In the genomic region with DNA sequence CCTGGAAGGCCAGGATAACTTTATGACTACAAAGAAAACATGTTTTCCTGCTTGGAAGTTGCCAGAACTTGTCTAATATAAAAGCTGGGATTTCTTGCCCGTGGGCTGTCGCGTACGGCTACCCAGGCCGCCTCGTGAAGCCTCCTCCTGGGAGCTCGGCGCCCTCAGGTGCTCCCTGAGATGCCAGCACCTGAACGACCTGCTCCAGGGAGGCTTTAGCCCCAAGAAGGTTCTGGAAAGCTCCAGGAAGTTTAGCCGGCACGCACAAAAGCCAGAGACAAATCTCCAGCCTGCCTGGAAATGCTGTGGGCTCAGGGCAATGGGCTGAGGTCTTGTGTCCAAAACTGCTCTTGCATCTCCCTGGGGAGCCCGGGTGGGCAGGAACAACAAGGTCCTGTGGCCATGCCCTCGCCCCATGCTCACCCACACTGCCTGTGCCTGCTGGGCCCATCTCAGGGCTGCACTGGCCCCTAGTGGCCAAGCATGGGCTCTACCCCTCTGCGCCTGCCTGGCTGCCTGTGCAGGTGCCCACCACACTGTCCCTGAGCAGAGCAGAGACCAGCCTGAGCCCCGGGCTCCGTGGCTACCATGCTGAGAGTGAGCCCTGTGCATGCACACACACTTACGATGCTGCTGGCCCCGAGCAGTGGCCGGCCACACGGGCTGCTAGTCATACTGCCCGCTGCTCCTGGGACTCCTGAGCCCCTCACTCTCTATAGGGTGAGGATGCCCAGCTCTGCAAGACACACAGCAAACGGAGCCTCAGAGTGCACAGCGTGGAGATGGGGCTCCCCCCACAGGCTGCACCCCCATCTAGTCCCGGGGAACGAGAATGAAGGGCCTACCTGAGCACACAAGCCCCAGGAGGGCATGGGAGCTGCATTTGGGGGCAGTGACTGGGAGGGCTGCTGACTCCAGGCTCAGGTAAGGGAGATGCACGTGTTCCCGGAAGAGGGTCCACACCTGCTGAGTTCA, we compare ENCODE assay signal across 8 cellular contexts. TPM values are rescaled to one million over a fixed set of nuclear protein-coding genes. Genes with fewer than 3 reads are reported as not detected.
DNase-seq lines count a peak whose midpoint lies in the region; ATAC-seq and TF ChIP-seq lines count a peak whose summit lies in the region.

No MANE protein-coding gene starts in this region.

- no peak overlapping the region for H2AFZ ChIP-seq in trophoblast cell (ENCODE audit: insufficient read depth, low read length, poor library complexity)

- no peaks in the 10 kb centered on the region for H3K9me3 ChIP-seq in trophoblast cell (ENCODE audit: insufficient read depth, low read depth, low read length)

- H3K79me2 ChIP-seq in trophoblast cell (ENCODE audit: control insufficient read depth, insufficient read depth, low read length, poor library complexity) = no peaks in the 10 kb centered on the region

- no peaks in the 10 kb centered on the region for H3K36me3 ChIP-seq in trophoblast cell (ENCODE audit: control insufficient read depth in 1 of 2, insufficient read depth in 2 of 2, low read length in 2 of 2)

- peak; percentile 77 for DNase-seq in GM12865 (ENCODE audit: low read depth)
- DNase-seq in HT1080 (ENCODE audit: low read depth) = peak; percentile 72
- DNase-seq in SHP77 treated with DMSO at 0.1 percent for 48 hours (lab: John Stamatoyannopoulos, UW) = peak; percentile 67
- peak; percentile 51 for DNase-seq in activated T-helper 9 cell treated with anti-CD3 and anti-CD28 coated beads, Interleukin-2, amount 50 U/mL, for 16 hours (ENCODE audit: low read depth)
- DNase-seq in foreskin keratinocyte = peak in 1 of 2 donors; percentile 61
- peak; percentile 71 to 80 for DNase-seq in trophoblast cell
- peak; percentile 73 for DNase-seq in ureter (ENCODE audit: low spot score)

- H3K18ac ChIP-seq in trophoblast cell (ENCODE audit: low read length) = no peak overlapping the region

- no CpG with 5 or more reads among the region's 27 CpGs for WGBS in trophoblast cell (ENCODE audit: extremely low coverage, insufficient coverage, insufficient read length)

- H2AK5ac ChIP-seq in trophoblast cell (ENCODE audit: low read length) = no peak overlapping the region

- H3K23ac ChIP-seq in trophoblast cell (ENCODE audit: low read length) = no peak overlapping the region

- H3K9ac ChIP-seq in trophoblast cell (ENCODE audit: low read length) = no peak overlapping the region

- H3K27me3 ChIP-seq in foreskin keratinocyte = no peaks in the 10 kb centered on the region
- no peaks in the 10 kb centered on the region for H3K27me3 ChIP-seq in trophoblast cell (ENCODE audit: insufficient read depth, low read length)

- peak overlapping the region; percentile 30 for H3K14ac ChIP-seq in trophoblast cell (ENCODE audit: low read length)

- H4K91ac ChIP-seq in trophoblast cell (ENCODE audit: low read depth, low read length) = peak overlapping the region; percentile 45

- H3K4me1 ChIP-seq in foreskin keratinocyte (peaks cover 19% of the 10 kb centered on the region), trophoblast cell (ENCODE audit: control insufficient read depth in 1 of 2, insufficient read depth in 2 of 2, low read length in 2 of 2) (peaks cover 14 to 25% of the 10 kb centered on the region in 2 experiments)

- peak overlapping the region; percentile 55 for H4K12ac ChIP-seq in trophoblast cell (ENCODE audit: low read depth, low read length)

- TF ChIP-seq CTCF in GM12865 (IDR thresholded peaks at IDR 0.05; ENCODE audit: insufficient read depth, low read depth, low read length, missing control alignments) (peak; percentile 98), foreskin keratinocyte (conservative IDR thresholded peaks at IDR 0.05) (peak; percentile 96)

- H3K79me1 ChIP-seq in trophoblast cell (ENCODE audit: low read length) = peaks cover 9% of the 10 kb centered on the region

- H3K4me3 ChIP-seq in GM12865 (ENCODE audit: low read depth, low read length) = no peak overlapping the region
- H3K4me3 ChIP-seq in trophoblast cell (ENCODE audit: low read depth, low read length) = no peak overlapping the region

- H3K27ac ChIP-seq in foreskin keratinocyte (peak overlapping the region; percentile 1), trophoblast cell (ENCODE audit: low read depth, low read length) (no peak overlapping the region)

- no peak overlapping the region for H2BK120ac ChIP-seq in trophoblast cell (ENCODE audit: insufficient read depth, low read length, poor library complexity)

- ATAC-seq in foreskin keratinocyte (peak; percentile 79), GM19351 (IDR thresholded peaks at IDR 0.05; ENCODE audit: unreplicated experiment) (no peak)

- H3K4me2 ChIP-seq in trophoblast cell (ENCODE audit: low read length) = no peak overlapping the region

- no peak overlapping the region for H4K8ac ChIP-seq in trophoblast cell (ENCODE audit: low read depth, low read length)

- no peak overlapping the region for H2BK5ac ChIP-seq in trophoblast cell (ENCODE audit: low read depth, low read length, poor library complexity)

- H3K4ac ChIP-seq in trophoblast cell (ENCODE audit: low read depth, low read length) = no peak overlapping the region

- H2BK12ac ChIP-seq in trophoblast cell (ENCODE audit: low read length) = peak overlapping the region; percentile 55

RNA-seq across cellular contexts. Expression of gene CELSR1, which starts 4.9 kb away (rescaled TPM):
- total RNA-seq in HT1080 (2014; rRNA removed; shearing (Covaris generic)) = 14.9 and 17.9 TPM in 2 replicates
- 14.0 and 14.9 TPM in 2 replicates for polyA plus RNA-seq in HT1080 (2015; cell fraction: cytosol; rRNA removed)
- polyA plus RNA-seq in HT1080 (2015; cell fraction: nucleus; rRNA removed) = 35.9 and 40.5 TPM in 2 replicates
- total RNA-seq in foreskin keratinocyte (19.2 and 24.9 TPM in 2 replicates), ureter (44.0 TPM)
- 9.8 and 13.1 TPM in 2 replicates for polyA plus RNA-seq in foreskin keratinocyte
- polyA plus RNA-seq in trophoblast cell (2013) = 28.5 and 29.5 TPM in 2 replicates
